1 cellular context compared by ENCODE assay signal in genomic region chr5:115472601-115473000, GRCh38.
TF ChIP-seq lines count a peak whose summit lies in the region.

No MANE protein-coding gene starts in this region.

TF ChIP-seq in GM23338, 12 proteins besides CTCF, POLR2A, EP300 and RAD21 (continued from another document):
- TF ChIP-seq ZNF462 (CRISPR knock-in tag; IDR thresholded peaks at IDR 0.05) (no peak), EZH2 (IDR thresholded peaks at IDR 0.05; ENCODE audit: low read depth, unreplicated experiment) (no peak), ZNF114 (CRISPR knock-in tag; IDR thresholded peaks at IDR 0.05) (no peak), ETS1 (IDR thresholded peaks at IDR 0.05) (no peak), CREB1 (CRISPR knock-in tag; IDR thresholded peaks at IDR 0.05; ENCODE audit: low read depth) (no peak), NANOG (IDR thresholded peaks at IDR 0.05; ENCODE audit: borderline replicate concordance) (no peak)
